ENCODE assay signal across 11 cellular contexts in genomic region chr10:14750900-14751575, GRCh38. TPM values are rescaled to one million over a fixed set of nuclear protein-coding genes. Genes with fewer than 3 reads are reported as not detected.
A peak's percentile ranks its signal among the peaks of the same experiment; 100 is the strongest.
DNase-seq lines count a peak whose midpoint lies in the region; ATAC-seq and TF ChIP-seq lines count a peak whose summit lies in the region.
"Had no signal": no experiment of that assay in that cellular context is flagged by ENCODE, and none has a peak within 500 bp of the region (broad histone marks: within the 10 kb centered on the region; RNA-seq: fewer than 3 reads in every experiment).

No MANE protein-coding gene starts in this region.

- H3K36me3 ChIP-seq in osteoblast (ENCODE audit: insufficient read depth, low read length), result no peaks in the 10 kb centered on the region
- H3K36me3 ChIP-seq: SJCRH30 had no signal

- H3K27ac ChIP-seq in coronary artery (peak overlapping the region; percentile 69 to 79), osteoblast (ENCODE audit: low read depth, low read length) (no peak overlapping the region)
- H3K27ac ChIP-seq: SJCRH30 had no signal

- TF ChIP-seq CTCF in CD14-positive monocyte (IDR thresholded peaks at IDR 0.05) (no peak), coronary artery (IDR thresholded peaks at IDR 0.05) (no peak), osteoblast (IDR thresholded peaks at IDR 0.05; ENCODE audit: extremely low read depth, low read depth, low read length) (no peak)

- H3K36me3 Mint-ChIP-seq in CD14-positive monocyte, result no peaks in the 10 kb centered on the region

- ATAC-seq in HG02678 (IDR thresholded peaks at IDR 0.05; ENCODE audit: unreplicated experiment) (peak; percentile 60), HG03039 (IDR thresholded peaks at IDR 0.05; ENCODE audit: unreplicated experiment) (no peak)

- peaks cover 5% of the 10 kb centered on the region for H3K27me3 ChIP-seq in osteoblast (ENCODE audit: insufficient read depth, low read length)
- H3K27me3 ChIP-seq: SJCRH30 had no signal

- H4K20me1 ChIP-seq in osteoblast (ENCODE audit: insufficient read depth, low read length), result no peaks in the 10 kb centered on the region

- H3K4me1 ChIP-seq in osteoblast (ENCODE audit: insufficient read depth, low read length), result peaks cover 2% of the 10 kb centered on the region
- H3K4me1 ChIP-seq: SJCRH30 had no signal

- H3K4me3 Mint-ChIP-seq in CD14-positive monocyte, result no peak overlapping the region
- H3K4me3 Mint-ChIP-seq: CD4-positive, alpha-beta T cell had no signal

- H3K79me2 ChIP-seq in osteoblast (ENCODE audit: insufficient read depth, low read length), result no peaks in the 10 kb centered on the region

- peak overlapping the region in 4 of 7 donors; percentile 15 to 66 (median 43) for H3K27ac Mint-ChIP-seq in CD14-positive monocyte
- H3K27ac Mint-ChIP-seq: CD4-positive, alpha-beta T cell had no signal

- peaks cover 0 to 4% (median 2%) of the 10 kb centered on the region in 3 donors for H3K27me3 Mint-ChIP-seq in CD14-positive monocyte (ENCODE audit: low read depth in 3 of 3)
- H3K27me3 Mint-ChIP-seq: CD4-positive, alpha-beta T cell had no signal

- H3K4me3 ChIP-seq in coronary artery (no peak overlapping the region), osteoblast (ENCODE audit: insufficient read depth, low read length) (no peak overlapping the region)
- H3K4me3 ChIP-seq: SJCRH30 had no signal

- intact Hi-C loops in CD14-positive monocyte (cut with micrococcal nuclease), result no loop called here

- H3K4me1 Mint-ChIP-seq in CD14-positive monocyte, result peaks cover 15% of the 10 kb centered on the region

- no peak overlapping the region for H3K4me2 ChIP-seq in osteoblast (ENCODE audit: insufficient read depth, low read length)

- DNase-seq in CD14-positive monocyte (ENCODE audit: low spot score) (no peak), coronary artery (ENCODE audit: low spot score) (no peak), osteoblast (ENCODE audit: insufficient read length, low spot score, missing footprints) (no peak), NCI-H446 (lab: John Stamatoyannopoulos, UW) (no peak), globus pallidus (ENCODE audit: low spot score) (no peak), NCI-H1092 (lab: John Stamatoyannopoulos, UW) (no peak)
- DNase-seq: CD4-positive, alpha-beta T cell; occipital lobe; SJCRH30 had no signal

- H3K9me3 ChIP-seq in osteoblast (ENCODE audit: low read depth, low read length), result no peaks in the 10 kb centered on the region
- H3K9me3 ChIP-seq: SJCRH30 had no signal

- H3K9me3 Mint-ChIP-seq in CD14-positive monocyte, result peaks cover 0 to 2% (median under 1%) of the 10 kb centered on the region in 7 donors

- peak overlapping the region; percentile 53 for H2AFZ ChIP-seq in osteoblast (ENCODE audit: low read length)

RNA-seq across cellular contexts. Expression of gene FAM107B, which starts 23.7 kb away (rescaled TPM):
- polyA plus RNA-seq in CD14-positive monocyte, result 10 to 100 TPM; 28.4 to 68.5 TPM
- total RNA-seq in osteoblast, result 24.2 and 30.0 TPM in 2 replicates
